8 cellular contexts compared by ENCODE assay signal in genomic region chr10:110221721-110222261, GRCh38. TPM values are rescaled to one million over a fixed set of nuclear protein-coding genes. Genes with fewer than 3 reads are reported as not detected.
DNase-seq lines count a peak whose midpoint lies in the region; ATAC-seq and TF ChIP-seq lines count a peak whose summit lies in the region.

No MANE protein-coding gene starts in this region.

- H3K27ac ChIP-seq in cardiac muscle cell (peak overlapping the region; percentile 54), trophoblast cell (ENCODE audit: low read depth, low read length) (no peak overlapping the region), uterus (peak overlapping the region; percentile 90)

- H4K91ac ChIP-seq in trophoblast cell (ENCODE audit: low read depth, low read length), result no peak overlapping the region

- no peaks in the 10 kb centered on the region for H3K36me3 Mint-ChIP-seq in activated naive CD8-positive, alpha-beta T cell treated with anti-CD3 and anti-CD28 coated beads for 36 hours

- H3K4ac ChIP-seq in trophoblast cell (ENCODE audit: low read depth, low read length), result no peak overlapping the region

- H3K23ac ChIP-seq in trophoblast cell (ENCODE audit: low read length), result no peak overlapping the region

- H3K27me3 ChIP-seq in cardiac muscle cell, result no peaks in the 10 kb centered on the region
- H3K27me3 ChIP-seq in trophoblast cell (ENCODE audit: insufficient read depth, low read length), result no peaks in the 10 kb centered on the region
- no peaks in the 10 kb centered on the region for H3K27me3 ChIP-seq in uterus

- H3K9ac ChIP-seq in trophoblast cell (ENCODE audit: low read length), result no peak overlapping the region

- H3K4me1 ChIP-seq in cardiac muscle cell (ENCODE audit: low read depth) (peaks cover 18% of the 10 kb centered on the region), trophoblast cell (ENCODE audit: control insufficient read depth in 1 of 2, insufficient read depth in 2 of 2, low read length in 2 of 2) (peaks cover 0 to 3% of the 10 kb centered on the region in 2 experiments), uterus (peaks cover 0 to 5% of the 10 kb centered on the region in 2 donors)

- H2BK5ac ChIP-seq in trophoblast cell (ENCODE audit: low read depth, low read length, poor library complexity), result no peak overlapping the region

- H3K9me3 ChIP-seq in cardiac muscle cell (ENCODE audit: low read depth), result no peaks in the 10 kb centered on the region
- H3K9me3 ChIP-seq in trophoblast cell (ENCODE audit: insufficient read depth, low read depth, low read length), result no peaks in the 10 kb centered on the region
- no peaks in the 10 kb centered on the region for H3K9me3 ChIP-seq in uterus

- H3K27ac Mint-ChIP-seq in activated naive CD8-positive, alpha-beta T cell treated with anti-CD3 and anti-CD28 coated beads for 36 hours, result peak overlapping the region; percentile 61

- H3K9me3 Mint-ChIP-seq in activated naive CD8-positive, alpha-beta T cell treated with anti-CD3 and anti-CD28 coated beads for 36 hours, result no peaks in the 10 kb centered on the region

- ATAC-seq in GM21390 (IDR thresholded peaks at IDR 0.05; ENCODE audit: unreplicated experiment) (peak; percentile 64), SK-N-SH treated with all-trans-retinoic acid at 6 μM for 48 hours (peak; percentile 61)

- no peaks in the 10 kb centered on the region for H3K79me2 ChIP-seq in trophoblast cell (ENCODE audit: control insufficient read depth, insufficient read depth, low read length, poor library complexity)

- H3K4me3 Mint-ChIP-seq in activated naive CD8-positive, alpha-beta T cell treated with anti-CD3 and anti-CD28 coated beads for 36 hours, result peak overlapping the region; percentile 73

- H3K18ac ChIP-seq in trophoblast cell (ENCODE audit: low read length), result no peak overlapping the region

- WGBS in trophoblast cell (ENCODE audit: extremely low coverage, insufficient coverage, insufficient read length), result no CpG with 5 or more reads among the region's 20 CpGs

- no peak overlapping the region for H2BK120ac ChIP-seq in trophoblast cell (ENCODE audit: insufficient read depth, low read length, poor library complexity)

- TF ChIP-seq POLR2A in uterus (IDR thresholded peaks at IDR 0.05), result peak; percentile 66 to 68

- no peak overlapping the region for H3K14ac ChIP-seq in trophoblast cell (ENCODE audit: low read length)

- peak overlapping the region; percentile 51 for H3K4me2 ChIP-seq in trophoblast cell (ENCODE audit: low read length)

- no peak overlapping the region for H2AFZ ChIP-seq in trophoblast cell (ENCODE audit: insufficient read depth, low read length, poor library complexity)

- intact Hi-C loops in uterus (cut with DNase I; ENCODE audit: low total_unique reads), result no loop called here

- DNase-seq in D341Med (ENCODE audit: low spot score), result peak; percentile 51
- DNase-seq in HT1080 (ENCODE audit: low read depth), result peak; percentile 91
- peak; percentile 80 for DNase-seq in activated naive CD8-positive, alpha-beta T cell treated with anti-CD3 and anti-CD28 coated beads for 36 hours
- peak; percentile 89 to 94 for DNase-seq in cardiac muscle cell (ENCODE audit: low read depth in 1 of 2, low spot score in 1 of 2)
- peak; percentile 94 to 98 for DNase-seq in trophoblast cell
- peak; percentile 84 to 92 for DNase-seq in uterus

- H2BK12ac ChIP-seq in trophoblast cell (ENCODE audit: low read length), result no peak overlapping the region

- H3K79me1 ChIP-seq in trophoblast cell (ENCODE audit: low read length), result no peaks in the 10 kb centered on the region

- no peak overlapping the region for H4K12ac ChIP-seq in trophoblast cell (ENCODE audit: low read depth, low read length)

- H3K36me3 ChIP-seq in cardiac muscle cell (no peaks in the 10 kb centered on the region), trophoblast cell (ENCODE audit: control insufficient read depth in 1 of 2, insufficient read depth in 2 of 2, low read length in 2 of 2) (no peaks in the 10 kb centered on the region), uterus (no peaks in the 10 kb centered on the region)

- H4K8ac ChIP-seq in trophoblast cell (ENCODE audit: low read depth, low read length), result peak overlapping the region; percentile 31

- TF ChIP-seq CTCF in cardiac muscle cell (IDR thresholded peaks at IDR 0.05; ENCODE audit: low read depth, low read length) (peak; percentile 33), uterus (IDR thresholded peaks at IDR 0.05) (peak in 1 of 4 experiments; percentile 33)

- H3K4me3 ChIP-seq in cardiac muscle cell (no peak overlapping the region), trophoblast cell (ENCODE audit: low read depth, low read length) (no peak overlapping the region), uterus (peak overlapping the region; percentile 33 to 37)

- H3K4me1 Mint-ChIP-seq in activated naive CD8-positive, alpha-beta T cell treated with anti-CD3 and anti-CD28 coated beads for 36 hours, result peaks cover 39% of the 10 kb centered on the region

- no peak overlapping the region for H2AK5ac ChIP-seq in trophoblast cell (ENCODE audit: low read length)

- H3K27me3 Mint-ChIP-seq in activated naive CD8-positive, alpha-beta T cell treated with anti-CD3 and anti-CD28 coated beads for 36 hours, result peaks cover 4% of the 10 kb centered on the region

TF ChIP-seq in SK-N-SH treated with all-trans-retinoic acid at 6 μM for 48 hours, 23 proteins besides CTCF, POLR2A, EP300 and RAD21:
- no peak for TF ChIP-seq ZNF8 (CRISPR knock-in tag; IDR thresholded peaks at IDR 0.05)
- peak; percentile 64; the same call in 1 of the 2 replicates for TF ChIP-seq ZFP3 (CRISPR knock-in tag; IDR thresholded peaks at IDR 0.05)
- TF ChIP-seq CREB5 (CRISPR knock-in tag; IDR thresholded peaks at IDR 0.05; ENCODE audit: low read depth), result peak; percentile 79

RNA-seq across cellular contexts. Expression of gene MXI1, which starts 14.4 kb away (rescaled TPM):
- 12.7 and 18.5 TPM in 2 replicates for total RNA-seq in HT1080 (2014; rRNA removed; shearing (Covaris generic))
- polyA plus RNA-seq in HT1080 (2015; cell fraction: cytosol; rRNA removed), result 19.8 and 24.8 TPM in 2 replicates
- 12.7 and 16.3 TPM in 2 replicates for polyA plus RNA-seq in HT1080 (2015; cell fraction: nucleus; rRNA removed)
- 10 to 100 TPM; 24.4 to 26.7 TPM for total RNA-seq in activated naive CD8-positive, alpha-beta T cell treated with anti-CD3 and anti-CD28 coated beads for 36 hours
- total RNA-seq in cardiac muscle cell (48.2 and 55.0 TPM in 2 replicates), uterus (10 to 100 TPM; 27.4 to 52.9 (median 51.6) TPM)
- 68.4 and 69.8 TPM in 2 replicates for polyA plus RNA-seq in cardiac muscle cell
- polyA plus RNA-seq in trophoblast cell (2013), result 8.3 and 8.9 TPM in 2 replicates

Comparison
In these comparisons a context has a peak if more than half of its experiments do, and no peak if none do; other contexts are left out.
1. H3K4me3 ChIP-seq: peak in uterus (2 of 2); none in cardiac muscle cell (single experiment) and trophoblast cell (single experiment).
2. Peak in every context shown above with its lines, with median percentiles within 50 percentile points of each other: DNase-seq.